In genomic region chr14:54374117-54374884, GRCh38 we compare ENCODE assay signal across 24 cellular contexts. TPM values are rescaled to one million over a fixed set of nuclear protein-coding genes. Genes with fewer than 3 reads are reported as not detected.
DNase-seq lines count a peak whose midpoint lies in the region; ATAC-seq and TF ChIP-seq lines count a peak whose summit lies in the region.
"Had no signal": no experiment of that assay in that cellular context is flagged by ENCODE, and none has a peak within 500 bp of the region (broad histone marks: within the 10 kb centered on the region; RNA-seq: fewer than 3 reads in every experiment).

No MANE protein-coding gene starts in this region.

- POLR2A ChIA-PET in HEK293T (lab: Yijun Ruan, JAX), result interaction anchor here (1.0 to 3.1 kb wide), 2 partner anchors 7 to 23 kb away, joined by 6 to 9 read pairs; partner anchors contain the start of gene CDKN3

- H3K27me3 ChIP-seq in smooth muscle cell (ENCODE audit: low read depth) (no peaks in the 10 kb centered on the region), ovary (no peaks in the 10 kb centered on the region)
- H3K27me3 ChIP-seq: right lobe of liver, thyroid gland had no signal

- no peak overlapping the region for H3K9ac ChIP-seq in smooth muscle cell (ENCODE audit: low read depth)

- TF ChIP-seq POLR2A in ovary (IDR thresholded peaks at IDR 0.05), result no peak

- H3K4me1 ChIP-seq in smooth muscle cell (ENCODE audit: low read depth) (no peaks in the 10 kb centered on the region), ovary (ENCODE audit: insufficient read depth) (no peaks in the 10 kb centered on the region)
- H3K4me1 ChIP-seq: gastroesophageal sphincter, right lobe of liver, thyroid gland had no signal

- 54% methylated on average over 7 of the region's 7 CpGs for WGBS in smooth muscle cell (ENCODE audit: low lambda C conversion rate)
- 34 to 46% (median 36%) methylated on average over 7 of the region's 7 CpGs for WGBS in ovary, 3 donors

- DNase-seq in HEK293T (ENCODE audit: extremely low spot score), result no peak
- peak; percentile 21 for DNase-seq in RPMI7951 (ENCODE audit: low read depth)
- DNase-seq in fibroblast of peridontal ligament (ENCODE audit: extremely low read depth), result peak; percentile 60
- DNase-seq in smooth muscle cell (lab: John Stamatoyannopoulos, UW; ENCODE audit: unreplicated experiment), result no peak
- no peak for DNase-seq in ovary
- DNase-seq in posterior vena cava (ENCODE audit: low spot score), result no peak
- DNase-seq: activated CD4-positive, alpha-beta memory T cell treated with anti-CD3 and anti-CD28 coated beads, Interleukin-2, amount 10 ng/mL, durations not matched to agents 7 days and 5 days; activated CD4-positive, CD25-positive, alpha-beta regulatory T cell; activated effector memory CD4-positive, alpha-beta T cell treated with Interleukin-2 at 50 U/mL for 16 hours; activated naive CD8-positive, alpha-beta T cell treated with anti-CD3 and anti-CD28 coated beads for 36 hours; AML-193; brain microvascular endothelial cell; CD4-positive, alpha-beta memory T cell; effector CD4-positive, alpha-beta T cell; H7; NCI-H1048; NCI-H1694 treated with DMSO at 0.1 percent for 48 hours; NCI-H774; right lobe of liver; SW 1271; thyroid gland had no signal

- no peak overlapping the region for H2AFZ ChIP-seq in smooth muscle cell (ENCODE audit: low read depth)

- TF ChIP-seq EP300 in ovary (IDR thresholded peaks at IDR 0.05), result no peak

- intact Hi-C loops in ovary (cut with DNase I) (no loop called here), posterior vena cava (cut with DNase I) (no loop called here)

- H3K36me3 ChIP-seq in smooth muscle cell (ENCODE audit: low read depth), result no peaks in the 10 kb centered on the region
- H3K36me3 ChIP-seq in ovary, result no peaks in the 10 kb centered on the region
- H3K36me3 ChIP-seq: brain microvascular endothelial cell, gastroesophageal sphincter, right lobe of liver, thyroid gland had no signal

- peak overlapping the region; percentile 4 for H3K4me2 ChIP-seq in smooth muscle cell

- H3K9me3 ChIP-seq in smooth muscle cell (replicated peaks; ENCODE audit: low read depth) (no peaks in the 10 kb centered on the region), ovary (no peaks in the 10 kb centered on the region)
- H3K9me3 ChIP-seq: gastroesophageal sphincter, right lobe of liver, thyroid gland had no signal

- H3K27ac ChIP-seq in smooth muscle cell (ENCODE audit: low read depth) (no peak overlapping the region), ovary (no peak overlapping the region)
- H3K27ac ChIP-seq: brain microvascular endothelial cell, gastroesophageal sphincter, right lobe of liver, thyroid gland had no signal

- TF ChIP-seq CTCF in smooth muscle cell (IDR thresholded peaks at IDR 0.05; ENCODE audit: borderline replicate concordance, insufficient read depth, poor library complexity, severe bottlenecking) (no peak), ovary (IDR thresholded peaks at IDR 0.05) (no peak)

- CTCF ChIA-PET in HEK293T (lab: Yijun Ruan, JAX), result no interaction called here

- H3K4me3 ChIP-seq in smooth muscle cell (no peak overlapping the region), ovary (no peak overlapping the region)
- H3K4me3 ChIP-seq: gastroesophageal sphincter, right lobe of liver, thyroid gland had no signal

- H3K79me2 ChIP-seq in smooth muscle cell (ENCODE audit: low read depth), result no peaks in the 10 kb centered on the region

- no peak for ATAC-seq in HG03342 (IDR thresholded peaks at IDR 0.05; ENCODE audit: unreplicated experiment)
- ATAC-seq: gastroesophageal sphincter; natural killer cell treated with Interleukin-12 subunit alpha and Interleukin-12 subunit beta and Interleukin-15 and Interleukin-18, amount 100 ng/mL, for 72 hours had no signal

- no peaks in the 10 kb centered on the region for H4K20me1 ChIP-seq in smooth muscle cell (ENCODE audit: low read depth)

- peaks cover 7% of the 10 kb centered on the region for H3F3A ChIP-seq in smooth muscle cell (ENCODE audit: low read depth)

TF ChIP-seq in HEK293T, 16 proteins besides CTCF, POLR2A, EP300 and RAD21:
- TF ChIP-seq PKNOX1 (IDR thresholded peaks at IDR 0.05), result 0 out of 2 replicates have a peak, but pooled peaks have one; percentile 10
- no peak for TF ChIP-seq CTBP1 (IDR thresholded peaks at IDR 0.05; ENCODE audit: borderline replicate concordance)

RNA-seq across cellular contexts. Expression of gene CDKN3, which starts 22.5 kb away (rescaled TPM):
- total RNA-seq in RPMI7951 (2014; rRNA removed; shearing (Covaris generic)), result 253 and 296 TPM in 2 replicates
- total RNA-seq in smooth muscle cell (15.4 and 22.1 TPM in 2 replicates), ovary (1 to 10 TPM in 6 of 7 donors, under 1 TPM in 1; 0.56 to 3.1 (median 1.5) TPM), posterior vena cava (1 to 10 TPM; 1.4 to 3.4 TPM)
- polyA plus RNA-seq in smooth muscle cell (18.6 and 20.1 TPM in 2 replicates), ovary (1 to 10 TPM; 2.5 to 3.1 TPM)

Comparison
In these comparisons a context has a peak if more than half of its experiments do, and no peak if none do; other contexts are left out.
1. DNase-seq: peak in RPMI7951 (single experiment) and fibroblast of peridontal ligament (single experiment); none in HEK293T (single experiment), smooth muscle cell (single experiment), ovary (0 of 5) and posterior vena cava (single experiment).
2. RNA of gene CDKN3, which starts 22.5 kb away (total RNA-seq): 253 to 296 TPM in RPMI7951; 15.4 to 22.1 TPM in smooth muscle cell, 1.4 to 3.4 TPM in posterior vena cava and 0.56 to 3.1 TPM in ovary; every median in the first group is over 10 times any median in the second.